In the genomic region with DNA sequence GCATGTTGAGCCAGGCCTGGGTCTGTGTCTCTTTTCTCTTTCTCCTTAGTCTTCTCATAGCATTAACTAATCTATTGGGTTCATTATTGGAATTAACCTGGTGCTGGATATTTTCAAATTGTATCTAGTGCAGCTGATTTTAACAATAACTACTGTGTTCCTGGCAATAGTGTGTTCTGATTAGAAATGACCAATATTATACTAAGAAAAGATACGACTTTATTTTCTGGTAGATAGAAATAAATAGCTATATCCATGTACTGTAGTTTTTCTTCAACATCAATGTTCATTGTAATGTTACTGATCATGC, we compare ENCODE assay signal across 10 cellular contexts. TPM values are rescaled to one million over a fixed set of nuclear protein-coding genes. Genes with fewer than 3 reads are reported as not detected.
A peak's percentile ranks its signal among the peaks of the same experiment; 100 is the strongest.
DNase-seq lines count a peak whose midpoint lies in the region; TF ChIP-seq lines count a peak whose summit lies in the region.
"Had no signal": no experiment of that assay in that cellular context is flagged by ENCODE, and none has a peak within 500 bp of the region (broad histone marks: within the 10 kb centered on the region; RNA-seq: fewer than 3 reads in every experiment).

No MANE protein-coding gene starts in this region.

- H3K27ac ChIP-seq in A673 (ENCODE audit: low read depth, low read length, poor library complexity, severe bottlenecking) (no peak overlapping the region), SK-N-MC (peak overlapping the region; percentile 26; the same call in 1 of the 2 replicates), epithelial cell of prostate (peak overlapping the region; percentile 66), neural progenitor cell (no peak overlapping the region)

- no peaks in the 10 kb centered on the region for H3K27me3 ChIP-seq in A673 (replicated peaks; ENCODE audit: insufficient read depth, low read depth, low read length, poor library complexity)
- H3K27me3 ChIP-seq in neural progenitor cell = peaks cover 50% of the 10 kb centered on the region

- H3K9me3 ChIP-seq in A673 (ENCODE audit: low read depth, low read length, poor library complexity, severe bottlenecking) (no peaks in the 10 kb centered on the region), SK-N-MC (ENCODE audit: low read depth, low read length) (no peaks in the 10 kb centered on the region), neural progenitor cell (ENCODE audit: low read depth) (no peaks in the 10 kb centered on the region)

- H3K27me3 Mint-ChIP-seq in neural progenitor cell (ENCODE audit: insufficient read depth, low read depth) (peaks cover 36% of the 10 kb centered on the region), glutamatergic neuron (ENCODE audit: unreplicated experiment) (peaks cover 12% of the 10 kb centered on the region)

- H3K9ac ChIP-seq in SK-N-MC (ENCODE audit: insufficient read length) = no peak overlapping the region
- H3K9ac ChIP-seq in neural progenitor cell = no peak overlapping the region

- intact Hi-C loops in A673 (cut with micrococcal nuclease; ENCODE audit: unreplicated experiment) = no loop called here

- peaks cover 18% of the 10 kb centered on the region for H3K36me3 Mint-ChIP-seq in neural progenitor cell
- peaks cover 6% of the 10 kb centered on the region for H3K36me3 Mint-ChIP-seq in glutamatergic neuron (ENCODE audit: unreplicated experiment)

- no peaks in the 10 kb centered on the region for H3K79me2 ChIP-seq in neural progenitor cell (ENCODE audit: low read depth)

- H3K27ac Mint-ChIP-seq in neural progenitor cell (no peak overlapping the region), glutamatergic neuron (ENCODE audit: unreplicated experiment) (no peak overlapping the region)

- H3K4me3 Mint-ChIP-seq in neural progenitor cell (peak overlapping the region; percentile 79), glutamatergic neuron (ENCODE audit: unreplicated experiment) (no peak overlapping the region)

- H3K4me3 ChIP-seq in A673 (ENCODE audit: low read depth, low read length, poor library complexity, severe bottlenecking) (peak overlapping the region; percentile 12), SK-N-MC (no peak overlapping the region), neural progenitor cell (no peak overlapping the region)

- TF ChIP-seq CTCF in A673 (conservative IDR thresholded peaks at IDR 0.05; ENCODE audit: low read depth, low read length) (no peak), neural progenitor cell (IDR thresholded peaks at IDR 0.05) (no peak), glutamatergic neuron (IDR thresholded peaks at IDR 0.05; ENCODE audit: partially characterized antibody, unreplicated experiment) (no peak)

- H3K4me1 Mint-ChIP-seq in neural progenitor cell = peaks cover 32% of the 10 kb centered on the region
- peaks cover 3% of the 10 kb centered on the region for H3K4me1 Mint-ChIP-seq in glutamatergic neuron (ENCODE audit: low read depth, unreplicated experiment)

- H3K4me2 ChIP-seq in neural progenitor cell = no peak overlapping the region

- H3K9me3 Mint-ChIP-seq in neural progenitor cell = no peaks in the 10 kb centered on the region
- H3K9me3 Mint-ChIP-seq in glutamatergic neuron (ENCODE audit: unreplicated experiment) = peaks cover 8% of the 10 kb centered on the region

- no TSS peak for BruUV-seq in A673 (replicated peaks; lab: Mats Ljungman, UMichigan)

- peaks cover 31% of the 10 kb centered on the region for H3F3A ChIP-seq in neural progenitor cell (ENCODE audit: low read depth)

- DNase-seq in A673 (ENCODE audit: low spot score) = no peak
- DNase-seq in SK-N-MC (ENCODE audit: low read depth, low spot score) = no peak
- DNase-seq in epithelial cell of prostate (ENCODE audit: low read depth, low spot score) = no peak
- no peak for DNase-seq in neural progenitor cell (ENCODE audit: low spot score)
- no peak for DNase-seq in middle frontal gyrus (ENCODE audit: extremely low spot score, low spot score)
- DNase-seq in glutamatergic neuron = no peak
- no peak for DNase-seq in iPS-NIHi11 (ENCODE audit: low spot score)
- no peak for DNase-seq in iPS-NIHi7 (ENCODE audit: extremely low spot score)
- DNase-seq: activated CD4-positive, CD25-positive, alpha-beta regulatory T cell treated with anti-CD3 and anti-CD28 coated beads, Interleukin-2, amount 50 U/mL, for 72 hours; NCI-H2107 had no signal

- CTCF ChIA-PET in A673 (lab: Charles Lee) = no interaction called here

- no peak overlapping the region for H2AFZ ChIP-seq in neural progenitor cell (replicated peaks)

- H3K4me1 ChIP-seq in A673 (ENCODE audit: insufficient read depth, low read length, poor library complexity, severe bottlenecking) (peaks cover 15% of the 10 kb centered on the region), neural progenitor cell (peaks cover 13% of the 10 kb centered on the region)

- H4K20me1 ChIP-seq in neural progenitor cell (ENCODE audit: low read depth) = peaks cover 25% of the 10 kb centered on the region

- POLR2A ChIA-PET in A673 (lab: Charles Lee; ENCODE audit: low non-redundant PET) = interaction anchor here (0.7 kb wide), 1 partner anchor 23 kb away, joined by 3 read pairs; no protein-coding TSS in a partner anchor

- H3K36me3 ChIP-seq in A673 (ENCODE audit: insufficient read depth, low read length, poor library complexity, severe bottlenecking) (peaks cover 20% of the 10 kb centered on the region), SK-N-MC (ENCODE audit: insufficient read depth, low read length) (peaks cover 30% of the 10 kb centered on the region), neural progenitor cell (no peaks in the 10 kb centered on the region)

RNA-seq across cellular contexts. Expression of a gene that starts 3.0 kb away (rescaled TPM):
- 10.2 and 13.7 TPM in 2 replicates for total RNA-seq in A673 (2021)
- total RNA-seq in neural progenitor cell (ENCODE audit: low replicate concordance) = 32.9 and 98.6 TPM in 2 replicates
- 2.9 TPM for total RNA-seq in glutamatergic neuron (ENCODE audit: unreplicated experiment)

Comparison
In these comparisons a context has a peak if more than half of its experiments do, and no peak if none do; other contexts are left out.
1. H3K27ac ChIP-seq: peak in SK-N-MC (single experiment) and epithelial cell of prostate (single experiment); none in A673 (single experiment) and neural progenitor cell (single experiment).